ENCODE assay signal across 25 cellular contexts in the genomic region with DNA sequence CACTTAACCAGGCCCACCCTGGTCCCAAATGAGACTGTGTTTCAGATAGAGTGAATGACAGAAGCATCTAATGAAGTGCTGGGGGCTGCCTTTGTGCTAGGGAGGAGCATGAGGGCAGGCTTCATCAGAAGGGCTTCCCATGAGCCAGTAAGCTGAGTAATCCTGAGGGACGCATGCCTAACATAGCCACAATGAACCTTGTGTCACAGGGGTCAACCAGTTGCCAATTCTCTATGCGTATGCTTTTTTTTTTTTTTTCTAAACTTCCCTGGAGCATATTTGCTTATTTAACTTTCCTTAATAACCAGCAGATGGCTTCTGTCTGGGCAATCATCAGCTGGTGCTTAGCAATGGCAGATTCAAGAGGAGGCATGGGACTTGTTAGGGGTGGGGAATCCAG. TPM values are rescaled to one million over a fixed set of nuclear protein-coding genes. Genes with fewer than 3 reads are reported as not detected.
DNase-seq lines count a peak whose midpoint lies in the region; FAIRE-seq and TF ChIP-seq lines count a peak whose summit lies in the region.
"Had no signal": no experiment of that assay in that cellular context is flagged by ENCODE, and none has a peak within 500 bp of the region (broad histone marks: within the 10 kb centered on the region; RNA-seq: fewer than 3 reads in every experiment).

No MANE protein-coding gene starts in this region.

- H3K27ac ChIP-seq in fibroblast of lung (ENCODE audit: insufficient read depth, low read length) = no peak overlapping the region
- H3K27ac ChIP-seq in endodermal cell (ENCODE audit: low read depth, low read length) = no peak overlapping the region
- no peak overlapping the region for H3K27ac ChIP-seq in smooth muscle cell (ENCODE audit: low read depth)
- H3K27ac ChIP-seq: GM23248, HL-60, KMS-11, RWPE1, SJSA1 had no signal

- H3K9ac ChIP-seq in fibroblast of lung (ENCODE audit: insufficient read depth, low read length) (no peak overlapping the region), endodermal cell (ENCODE audit: extremely low read depth, low read length, poor library complexity, severe bottlenecking) (no peak overlapping the region), smooth muscle cell (ENCODE audit: low read depth) (no peak overlapping the region)
- H3K9ac ChIP-seq: GM23248, KMS-11 had no signal

- H3K4me1 Mint-ChIP-seq in endodermal cell = no peaks in the 10 kb centered on the region
- H3K4me1 Mint-ChIP-seq: CD4-positive, alpha-beta memory T cell had no signal

- H3K4me1 ChIP-seq in fibroblast of lung (ENCODE audit: control insufficient read depth, extremely low read depth, insufficient read depth, low read length) = peaks cover 5% of the 10 kb centered on the region
- H3K4me1 ChIP-seq in endodermal cell (ENCODE audit: control insufficient read depth, insufficient read depth, low read length) = no peaks in the 10 kb centered on the region
- no peaks in the 10 kb centered on the region for H3K4me1 ChIP-seq in smooth muscle cell (ENCODE audit: low read depth)
- H3K4me1 ChIP-seq: BE2C, SJSA1 had no signal

- no peaks in the 10 kb centered on the region for H3K27me3 Mint-ChIP-seq in endodermal cell (ENCODE audit: insufficient read depth)

- WGBS in endodermal cell (ENCODE audit: insufficient coverage in 1 of 2, insufficient read length in 1 of 2), 2 experiments = 67 to 85% methylated on average over 1 to 2 of the region's 2 CpGs
- 55% methylated on average over 2 of the region's 2 CpGs for WGBS in smooth muscle cell (ENCODE audit: low lambda C conversion rate)

- H3K9me3 Mint-ChIP-seq in endodermal cell = no peaks in the 10 kb centered on the region
- H3K9me3 Mint-ChIP-seq: CD4-positive, alpha-beta memory T cell had no signal

- H3K4me3 Mint-ChIP-seq in endodermal cell = no peak overlapping the region
- H3K4me3 Mint-ChIP-seq: CD4-positive, alpha-beta memory T cell had no signal

- H3K4me3 ChIP-seq in fibroblast of lung (replicated peaks in 1 of 4; ENCODE audit: control extremely low read depth in 1 of 4, insufficient read depth in 1 of 4, low read depth in 3 of 4, low read length in 4 of 4) = no peak overlapping the region
- H3K4me3 ChIP-seq in endodermal cell (ENCODE audit: low read length) = no peak overlapping the region
- no peak overlapping the region for H3K4me3 ChIP-seq in smooth muscle cell
- H3K4me3 ChIP-seq: GM12878, GM23248, MG63, SJSA1 had no signal

- no peak for FAIRE-seq in GM19239 (lab: Jason Lieb, UNC)
- FAIRE-seq: GM12878, GM18507 had no signal

- H3K4me2 ChIP-seq in fibroblast of lung (ENCODE audit: extremely low read depth, insufficient read depth, low read length) = no peak overlapping the region
- no peak overlapping the region for H3K4me2 ChIP-seq in smooth muscle cell
- H3K4me2 ChIP-seq: KMS-11 had no signal

- H2AFZ ChIP-seq in fibroblast of lung (ENCODE audit: low read length) (no peak overlapping the region), smooth muscle cell (ENCODE audit: low read depth) (no peak overlapping the region)
- H2AFZ ChIP-seq: GM23248 had no signal

- H3K9me3 ChIP-seq in fibroblast of lung (ENCODE audit: control insufficient read depth, insufficient read depth, low read depth, low read length) (no peaks in the 10 kb centered on the region), endodermal cell (ENCODE audit: control insufficient read depth, low read length) (no peaks in the 10 kb centered on the region), smooth muscle cell (replicated peaks; ENCODE audit: low read depth) (no peaks in the 10 kb centered on the region)
- H3K9me3 ChIP-seq: BE2C, MG63, SJSA1 had no signal

- no peak overlapping the region for H3K27ac Mint-ChIP-seq in endodermal cell
- H3K27ac Mint-ChIP-seq: CD4-positive, alpha-beta memory T cell had no signal

- H3K27me3 ChIP-seq in fibroblast of lung (ENCODE audit: control insufficient read depth, insufficient read depth, low read length) = no peaks in the 10 kb centered on the region
- H3K27me3 ChIP-seq in endodermal cell (ENCODE audit: control insufficient read depth, insufficient read depth, low read length, poor library complexity, severe bottlenecking) = no peaks in the 10 kb centered on the region
- no peaks in the 10 kb centered on the region for H3K27me3 ChIP-seq in smooth muscle cell (ENCODE audit: low read depth)
- H3K27me3 ChIP-seq: BE2C, MG63, SJSA1 had no signal

- H3K36me3 ChIP-seq in fibroblast of lung (ENCODE audit: control insufficient read depth, insufficient read depth, low read length) (no peaks in the 10 kb centered on the region), endodermal cell (ENCODE audit: control insufficient read depth, insufficient read depth, low read length) (no peaks in the 10 kb centered on the region), smooth muscle cell (ENCODE audit: low read depth) (no peaks in the 10 kb centered on the region)
- H3K36me3 ChIP-seq: BE2C, MG63, SJSA1 had no signal

- DNase-seq in HCEC 1CT (peak; percentile 22), NCI-H2171 (lab: John Stamatoyannopoulos, UW) (peak; percentile 1), fibroblast of lung (ENCODE audit: low read depth in 2 of 2) (peak; percentile 33 to 70), myocyte (ENCODE audit: low read depth) (peak; percentile 27), endodermal cell (no peak), GM19239 (ENCODE audit: insufficient read length, low spot score) (no peak), smooth muscle cell (lab: John Stamatoyannopoulos, UW; ENCODE audit: unreplicated experiment) (no peak)
- DNase-seq in activated CD4-positive, alpha-beta T cell treated with anti-CD3 and anti-CD28 coated beads, Interleukin-2, amount 50 U/mL, for 4 hours = no peak
- DNase-seq: ACHN; BE2C; CD4-positive, alpha-beta memory T cell; GM23248; MG63; NCI-H1105; NCI-H1930; NCI-H510A treated with DMSO at 0.1 percent for 48 hours; NK-92 treated with Interleukin-12 subunit alpha and Interleukin-12 subunit beta, amount 100 ng/mL, for 24 hours; SW 1271 had no signal

- no peak for TF ChIP-seq CTCF in fibroblast of lung (conservative IDR thresholded peaks at IDR 0.05 in 1 of 2, IDR thresholded peaks at IDR 0.05 in 1 of 2; ENCODE audit: low read depth in 1 of 2, low read length in 2 of 2)
- TF ChIP-seq CTCF in endodermal cell (conservative IDR thresholded peaks at IDR 0.05) = no peak
- no peak for TF ChIP-seq CTCF in smooth muscle cell (IDR thresholded peaks at IDR 0.05; ENCODE audit: borderline replicate concordance, insufficient read depth, poor library complexity, severe bottlenecking)

- H4K20me1 ChIP-seq in fibroblast of lung (ENCODE audit: control insufficient read depth, extremely low read depth, insufficient read depth, low read length) (no peaks in the 10 kb centered on the region), smooth muscle cell (ENCODE audit: low read depth) (no peaks in the 10 kb centered on the region)

- H3F3A ChIP-seq in smooth muscle cell (ENCODE audit: low read depth) = no peaks in the 10 kb centered on the region

- no peaks in the 10 kb centered on the region for H3K36me3 Mint-ChIP-seq in endodermal cell (ENCODE audit: low read depth)
- H3K36me3 Mint-ChIP-seq: CD4-positive, alpha-beta memory T cell had no signal

- H3K79me2 ChIP-seq in fibroblast of lung (ENCODE audit: control insufficient read depth, insufficient read depth, low read length) = no peaks in the 10 kb centered on the region
- H3K79me2 ChIP-seq in smooth muscle cell (ENCODE audit: low read depth) = no peaks in the 10 kb centered on the region

RNA-seq across cellular contexts. Expression of gene CYP2J2, which starts 25.5 kb away (rescaled TPM):
- total RNA-seq in fibroblast of lung (under 0.01 and 0.17 TPM in 2 replicates), myocyte (20.8 and 21.6 TPM in 2 replicates), endodermal cell (under 1 TPM; 0.29 to 0.37 TPM), smooth muscle cell (2.2 and 2.5 TPM in 2 replicates)
- polyA plus RNA-seq in fibroblast of lung (0.03 and 0.07 TPM in 2 replicates), smooth muscle cell (1.7 and 2.4 TPM in 2 replicates)
- 0.10 TPM in 1 of 2 replicates, not detected in the other for polyA plus RNA-seq in fibroblast of lung (2012)
- not detected in 2 replicates for polyA minus RNA-seq in fibroblast of lung (ENCODE audit: low replicate concordance)
- 6.1 TPM for polyA plus RNA-seq in myocyte (2012)
- polyA plus RNA-seq in endodermal cell (2013, experiment 1 of 2) = 0.53 TPM
- polyA plus RNA-seq in endodermal cell (2013, experiment 2 of 2) = 0.46 TPM
- total RNA-seq: G401, GM23248, SJSA1 had no signal
- polyA plus RNA-seq: GM23248 had no signal

Comparison
In these comparisons a context has a peak if more than half of its experiments do, and no peak if none do; other contexts are left out.
1. DNase-seq: peak in HCEC 1CT (single experiment), NCI-H2171 (single experiment), fibroblast of lung (2 of 2) and myocyte (single experiment); none in endodermal cell (single experiment), activated CD4-positive, alpha-beta T cell treated with anti-CD3 and anti-CD28 coated beads, Interleukin-2, amount 50 U/mL, for 4 hours (0 of 2), GM19239 (single experiment) and smooth muscle cell (single experiment).